13 cellular contexts compared by ENCODE assay signal in the genomic region with DNA sequence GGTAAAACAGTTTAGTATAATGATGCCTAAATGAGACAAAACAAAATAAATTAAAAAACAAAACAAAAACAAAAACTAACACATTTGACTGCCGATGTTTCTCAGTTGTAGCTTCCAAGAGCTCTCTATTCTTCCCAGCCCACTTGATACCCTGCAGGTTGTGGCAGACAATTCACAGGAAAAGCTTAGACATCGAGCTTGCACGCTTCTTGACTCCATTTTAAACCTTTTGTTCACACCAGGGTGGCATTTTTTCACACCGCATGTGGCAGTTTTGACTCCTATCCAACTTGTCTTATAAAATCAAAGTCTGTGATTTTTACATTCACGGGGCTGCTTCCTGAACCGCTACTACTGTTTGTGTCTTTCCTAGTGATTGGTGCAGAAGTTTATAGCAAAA.
DNase-seq lines count a peak whose midpoint lies in the region; ATAC-seq and TF ChIP-seq lines count a peak whose summit lies in the region.
"Had no signal": no experiment of that assay in that cellular context is flagged by ENCODE, and none has a peak within 500 bp of the region (broad histone marks: within the 10 kb centered on the region; RNA-seq: fewer than 3 reads in every experiment).

No MANE protein-coding gene starts in this region.

- H3K27me3 ChIP-seq in mammary epithelial cell (ENCODE audit: insufficient read depth, low read length) = no peaks in the 10 kb centered on the region
- H3K27me3 ChIP-seq in iPS-20b (ENCODE audit: insufficient read depth, low read length) = no peaks in the 10 kb centered on the region
- H3K27me3 ChIP-seq in spleen (replicated peaks in 1 of 7) = no peaks in the 10 kb centered on the region
- no peaks in the 10 kb centered on the region for H3K27me3 ChIP-seq in lower lobe of right lung (ENCODE audit: low read depth)

- no peaks in the 10 kb centered on the region for H4K20me1 ChIP-seq in mammary epithelial cell (ENCODE audit: insufficient read depth, low read length)

- no peak for TF ChIP-seq CTCF in mammary epithelial cell (conservative IDR thresholded peaks at IDR 0.05 in 1 of 2, IDR thresholded peaks at IDR 0.05 in 1 of 2; ENCODE audit: extremely low read depth in 1 of 2, insufficient read depth in 1 of 2, low read depth in 1 of 2, low read length in 2 of 2)
- no peak for TF ChIP-seq CTCF in spleen (IDR thresholded peaks at IDR 0.05 in 8 of 11, conservative IDR thresholded peaks at IDR 0.05 in 3 of 11)
- no peak for TF ChIP-seq CTCF in lower lobe of right lung (IDR thresholded peaks at IDR 0.05)

- peak overlapping the region; percentile 83 for H2AFZ ChIP-seq in mammary epithelial cell (ENCODE audit: low read depth, low read length)

- TF ChIP-seq EP300 in Ishikawa (IDR thresholded peaks at IDR 0.05; ENCODE audit: borderline replicate concordance) = peak; percentile 92

- CTCF ChIA-PET in mammary epithelial cell (lab: Charles Lee; ENCODE audit: low non-redundant PET) = no interaction called here

- BruUV-seq in mammary epithelial cell (replicated peaks; lab: Mats Ljungman, UMichigan) = no TSS peak

- in situ Hi-C loops in mammary epithelial cell (cut with MboI; ENCODE audit: low sequenced_read_pairs in 2 of 2) = no loop called here

- DNase-seq in mammary epithelial cell (peak; percentile 55), skeletal muscle cell (ENCODE audit: low read depth) (no peak), CD1c-positive myeloid dendritic cell (ENCODE audit: extremely low spot score) (no peak), spleen (no peak), lower lobe of right lung (no peak)
- DNase-seq: activated CD8-positive, alpha-beta memory T cell treated with anti-CD3 and anti-CD28 coated beads, Interleukin-2, amount 50 U/mL, for 4 hours; kidney glomerular epithelial cell; NCI-H2171 treated with DMSO at 0.1 percent for 48 hours; stimulated activated CD4-positive, alpha-beta T cell treated with anti-CD3 and anti-CD28 coated beads, Interleukin-4, amount 100 ng/mL, for 1 hour had no signal

- no peak overlapping the region for H3K9ac ChIP-seq in mammary epithelial cell (ENCODE audit: insufficient read depth, low read length)
- peak overlapping the region; percentile 22; the same call in 1 of the 2 replicates for H3K9ac ChIP-seq in iPS-20b (ENCODE audit: low read depth, low read length)

- peak overlapping the region; percentile 59 for H3K4me2 ChIP-seq in mammary epithelial cell (ENCODE audit: insufficient read depth, low read depth, low read length)

- dilution Hi-C loops in mammary epithelial cell (cut with HindIII; ENCODE audit: low sequenced_read_pairs) = no loop called here

- no peaks in the 10 kb centered on the region for H3K79me2 ChIP-seq in mammary epithelial cell (ENCODE audit: insufficient read depth, low read length)

- ATAC-seq in GM18502 (IDR thresholded peaks at IDR 0.05; ENCODE audit: poor library complexity, unreplicated experiment) = no peak
- ATAC-seq in lower lobe of right lung = no peak
- ATAC-seq: SK-N-SH treated with all-trans-retinoic acid at 6 μM for 48 hours had no signal

- no peaks in the 10 kb centered on the region for H3K4me1 ChIP-seq in mammary epithelial cell (ENCODE audit: insufficient read depth, low read length)
- H3K4me1 ChIP-seq in iPS-20b (ENCODE audit: insufficient read depth, low read length) = no peaks in the 10 kb centered on the region; the same call in 1 of the 2 replicates
- H3K4me1 ChIP-seq in spleen = no peaks in the 10 kb centered on the region
- H3K4me1 ChIP-seq in lower lobe of right lung = no peaks in the 10 kb centered on the region

- H3K9me3 ChIP-seq in mammary epithelial cell (replicated peaks; ENCODE audit: insufficient read depth, low read length) (no peaks in the 10 kb centered on the region), iPS-20b (ENCODE audit: insufficient read depth, low read depth, low read length) (no peaks in the 10 kb centered on the region), spleen (no peaks in the 10 kb centered on the region), lower lobe of right lung (no peaks in the 10 kb centered on the region)

- H3K36me3 ChIP-seq in mammary epithelial cell (ENCODE audit: insufficient read depth, low read length) (no peaks in the 10 kb centered on the region), iPS-20b (ENCODE audit: insufficient read depth, low read depth, low read length) (no peaks in the 10 kb centered on the region), spleen (no peaks in the 10 kb centered on the region), lower lobe of right lung (no peaks in the 10 kb centered on the region)

- H3K27ac ChIP-seq in mammary epithelial cell (ENCODE audit: insufficient read depth, low read depth, low read length) (no peak overlapping the region), iPS-20b (ENCODE audit: low read length) (no peak overlapping the region), spleen (no peak overlapping the region), lower lobe of right lung (no peak overlapping the region)

- WGBS in mammary epithelial cell (ENCODE audit: low coverage, missing lambda C conversion rate) = 30% methylated on average over 6 of the region's 6 CpGs
- WGBS in spleen, 5 donors = 60 to 73% (median 65%) methylated on average over 6 of the region's 6 CpGs

- TF ChIP-seq POLR2A in spleen (IDR thresholded peaks at IDR 0.05) = no peak

- TF ChIP-seq RAD21 in Ishikawa (IDR thresholded peaks at IDR 0.05; ENCODE audit: low read depth) = peak; percentile 24

- intact Hi-C loops in mammary epithelial cell (cut with micrococcal nuclease) = loop anchor here (5.0 kb wide), 1 partner anchor 232 kb away; no protein-coding TSS in a partner anchor
- intact Hi-C loops in spleen (cut with DNase I; ENCODE audit: low total_unique reads) = no loop called here
- intact Hi-C loops in lower lobe of right lung (cut with DNase I) = no loop called here

- peak overlapping the region; percentile 7 to 24 (median 23) for H3K4me3 ChIP-seq in mammary epithelial cell (replicated peaks in 1 of 3; ENCODE audit: insufficient read depth in 1 of 3, low read depth in 2 of 3, low read length in 3 of 3)
- no peak overlapping the region; the same call in 1 of the 2 replicates for H3K4me3 ChIP-seq in iPS-20b (ENCODE audit: low read length)
- peak overlapping the region; percentile 13 for H3K4me3 ChIP-seq in skeletal muscle cell (ENCODE audit: low read depth, low read length)
- no peak overlapping the region for H3K4me3 ChIP-seq in spleen
- no peak overlapping the region for H3K4me3 ChIP-seq in lower lobe of right lung

TF ChIP-seq in Ishikawa, 13 proteins besides CTCF, POLR2A, EP300 and RAD21:
- TF ChIP-seq EGR1 (IDR thresholded peaks at IDR 0.05) = no peak
- peak; percentile 89 for TF ChIP-seq TCF12 (IDR thresholded peaks at IDR 0.05; ENCODE audit: low read depth)
- TF ChIP-seq, protein P1, sequence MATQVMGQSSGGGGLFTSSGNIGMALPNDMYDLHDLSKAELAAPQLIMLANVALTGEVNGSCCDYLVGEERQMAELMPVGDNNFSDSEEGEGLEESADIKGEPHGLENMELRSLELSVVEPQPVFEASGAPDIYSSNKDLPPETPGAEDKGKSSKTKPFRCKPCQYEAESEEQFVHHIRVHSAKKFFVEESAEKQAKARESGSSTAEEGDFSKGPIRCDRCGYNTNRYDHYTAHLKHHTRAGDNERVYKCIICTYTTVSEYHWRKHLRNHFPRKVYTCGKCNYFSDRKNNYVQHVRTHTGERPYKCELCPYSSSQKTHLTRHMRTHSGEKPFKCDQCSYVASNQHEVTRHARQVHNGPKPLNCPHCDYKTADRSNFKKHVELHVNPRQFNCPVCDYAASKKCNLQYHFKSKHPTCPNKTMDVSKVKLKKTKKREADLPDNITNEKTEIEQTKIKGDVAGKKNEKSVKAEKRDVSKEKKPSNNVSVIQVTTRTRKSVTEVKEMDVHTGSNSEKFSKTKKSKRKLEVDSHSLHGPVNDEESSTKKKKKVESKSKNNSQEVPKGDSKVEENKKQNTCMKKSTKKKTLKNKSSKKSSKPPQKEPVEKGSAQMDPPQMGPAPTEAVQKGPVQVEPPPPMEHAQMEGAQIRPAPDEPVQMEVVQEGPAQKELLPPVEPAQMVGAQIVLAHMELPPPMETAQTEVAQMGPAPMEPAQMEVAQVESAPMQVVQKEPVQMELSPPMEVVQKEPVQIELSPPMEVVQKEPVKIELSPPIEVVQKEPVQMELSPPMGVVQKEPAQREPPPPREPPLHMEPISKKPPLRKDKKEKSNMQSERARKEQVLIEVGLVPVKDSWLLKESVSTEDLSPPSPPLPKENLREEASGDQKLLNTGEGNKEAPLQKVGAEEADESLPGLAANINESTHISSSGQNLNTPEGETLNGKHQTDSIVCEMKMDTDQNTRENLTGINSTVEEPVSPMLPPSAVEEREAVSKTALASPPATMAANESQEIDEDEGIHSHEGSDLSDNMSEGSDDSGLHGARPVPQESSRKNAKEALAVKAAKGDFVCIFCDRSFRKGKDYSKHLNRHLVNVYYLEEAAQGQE (IDR thresholded peaks at IDR 0.05; ENCODE audit: low read depth) = no peak
- TF ChIP-seq, protein P2, sequence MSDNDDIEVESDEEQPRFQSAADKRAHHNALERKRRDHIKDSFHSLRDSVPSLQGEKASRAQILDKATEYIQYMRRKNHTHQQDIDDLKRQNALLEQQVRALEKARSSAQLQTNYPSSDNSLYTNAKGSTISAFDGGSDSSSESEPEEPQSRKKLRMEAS (IDR thresholded peaks at IDR 0.05) = peak; percentile 87
- TF ChIP-seq NFIC (IDR thresholded peaks at IDR 0.05) = peak; percentile 93
- TF ChIP-seq CREB1 (IDR thresholded peaks at IDR 0.05; ENCODE audit: low read depth) = no peak
- no peak for TF ChIP-seq ZBTB7A (IDR thresholded peaks at IDR 0.05; ENCODE audit: low read depth)
- peak; percentile 90 for TF ChIP-seq FOXM1 (IDR thresholded peaks at IDR 0.05; ENCODE audit: borderline replicate concordance, low read depth)
- no peak for TF ChIP-seq USF1 (IDR thresholded peaks at IDR 0.05)
- TF ChIP-seq TEAD4 (IDR thresholded peaks at IDR 0.05) = peak; percentile 84
- TF ChIP-seq TAF1 (IDR thresholded peaks at IDR 0.05; ENCODE audit: low read depth) = no peak
- TF ChIP-seq YY1 (IDR thresholded peaks at IDR 0.05; ENCODE audit: low read depth) = peak; percentile 51; the same call in 1 of the 2 replicates
- TF ChIP-seq CEBPB (IDR thresholded peaks at IDR 0.05) = no peak
TF ChIP-seq in Ishikawa: peak in this region for 6.

Comparison
In these comparisons a context has a peak if more than half of its experiments do, and no peak if none do; other contexts are left out.
1. H3K4me3 ChIP-seq: peak in mammary epithelial cell (3 of 3) and skeletal muscle cell (single experiment); none in iPS-20b (single experiment), spleen (0 of 8) and lower lobe of right lung (single experiment).